Comparison of ENCODE assay signal across 17 cellular contexts in genomic region chr5:175471628-175472027, GRCh38. TPM values are rescaled to one million over a fixed set of nuclear protein-coding genes. Genes with fewer than 3 reads are reported as not detected.
DNase-seq lines count a peak whose midpoint lies in the region; ATAC-seq, FAIRE-seq and TF ChIP-seq lines count a peak whose summit lies in the region.
"Had no signal": no experiment of that assay in that cellular context is flagged by ENCODE, and none has a peak within 500 bp of the region (broad histone marks: within the 10 kb centered on the region; RNA-seq: fewer than 3 reads in every experiment).

No MANE protein-coding gene starts in this region.

- peaks cover 7% of the 10 kb centered on the region for H3K9me3 Mint-ChIP-seq in activated T-helper 1 cell treated with anti-CD3 and anti-CD28 coated beads, Interleukin-12 subunit alpha, Interleukin-12 subunit beta, Interleukin-2, Interleukin-4 antibody, amounts not matched to agents 30 ng/mL and 10 ng/mL and 1 ng/mL, durations not matched to agents 14 hours and 24 hours and 36 hours
- H3K9me3 Mint-ChIP-seq: type B pancreatic cell had no signal

- H3K4me3 Mint-ChIP-seq in activated T-helper 1 cell treated with anti-CD3 and anti-CD28 coated beads, Interleukin-12 subunit alpha, Interleukin-12 subunit beta, Interleukin-2, Interleukin-4 antibody, amounts not matched to agents 30 ng/mL and 10 ng/mL and 1 ng/mL, durations not matched to agents 14 hours and 24 hours and 36 hours, result no peak overlapping the region
- H3K4me3 Mint-ChIP-seq: mesothelial cell of epicardium, type B pancreatic cell had no signal

- TF ChIP-seq POLR2A in GM12891 (IDR thresholded peaks at IDR 0.05; ENCODE audit: low read depth, low read length), result no peak

- DNase-seq in activated CD8-positive, alpha-beta memory T cell treated with anti-CD3 and anti-CD28 coated beads for 48 hours (ENCODE audit: low read depth in 2 of 3, low spot score in 2 of 3), result peak in 2 of 3 experiments; percentile 17 to 28
- no peak for DNase-seq in activated CD8-positive, alpha-beta memory T cell treated with anti-CD3 and anti-CD28 coated beads for 24 hours
- DNase-seq in activated T-helper 1 cell treated with anti-CD3 and anti-CD28 coated beads, Interleukin-12 subunit alpha, Interleukin-12 subunit beta, Interleukin-2, Interleukin-4 antibody, amounts not matched to agents 30 ng/mL and 10 ng/mL and 1 ng/mL, durations not matched to agents 14 hours and 24 hours and 36 hours (ENCODE audit: low spot score), result peak; percentile 11
- peak; percentile 46 to 68 for DNase-seq in stimulated activated CD8-positive, alpha-beta memory T cell treated with anti-CD3 and anti-CD28 coated beads, Interleukin-15, amount 100 ng/mL, for 48 hours (ENCODE audit: low read depth in 2 of 2)
- DNase-seq in GM12891 (ENCODE audit: insufficient read length, low spot score), result no peak
- DNase-seq in UCSD-AML1 (lab: John Stamatoyannopoulos, UW; ENCODE audit: unreplicated experiment), result no peak
- DNase-seq: Caco-2, NCI-H226, OCI-M1 had no signal

- peaks cover 18% of the 10 kb centered on the region for H3K4me1 Mint-ChIP-seq in activated T-helper 1 cell treated with anti-CD3 and anti-CD28 coated beads, Interleukin-12 subunit alpha, Interleukin-12 subunit beta, Interleukin-2, Interleukin-4 antibody, amounts not matched to agents 30 ng/mL and 10 ng/mL and 1 ng/mL, durations not matched to agents 14 hours and 24 hours and 36 hours (ENCODE audit: low read depth)

- ATAC-seq in HG02938 (IDR thresholded peaks at IDR 0.05; ENCODE audit: unreplicated experiment), result peak; percentile 53
- ATAC-seq in GM18519 (IDR thresholded peaks at IDR 0.05; ENCODE audit: low FRiP score, unreplicated experiment), result no peak

- intact Hi-C loops in activated T-helper 1 cell treated with anti-CD3 and anti-CD28 coated beads, Interleukin-12 subunit alpha, Interleukin-12 subunit beta, Interleukin-2, Interleukin-4 antibody, amounts not matched to agents 30 ng/mL and 10 ng/mL and 1 ng/mL, durations not matched to agents 14 hours and 24 hours and 36 hours (cut with micrococcal nuclease), result loop anchor here (10.0 kb wide), 1 partner anchor 893 kb away; the partner anchor contains the start of genes ARL10 and KIAA1191

- H3K27me3 Mint-ChIP-seq in activated T-helper 1 cell treated with anti-CD3 and anti-CD28 coated beads, Interleukin-12 subunit alpha, Interleukin-12 subunit beta, Interleukin-2, Interleukin-4 antibody, amounts not matched to agents 30 ng/mL and 10 ng/mL and 1 ng/mL, durations not matched to agents 14 hours and 24 hours and 36 hours (ENCODE audit: insufficient read depth), result peaks cover 13% of the 10 kb centered on the region

- no peaks in the 10 kb centered on the region for H3K36me3 Mint-ChIP-seq in activated T-helper 1 cell treated with anti-CD3 and anti-CD28 coated beads, Interleukin-12 subunit alpha, Interleukin-12 subunit beta, Interleukin-2, Interleukin-4 antibody, amounts not matched to agents 30 ng/mL and 10 ng/mL and 1 ng/mL, durations not matched to agents 14 hours and 24 hours and 36 hours (ENCODE audit: low read depth)
- H3K36me3 Mint-ChIP-seq: mesothelial cell of epicardium, type B pancreatic cell had no signal

- no peak for FAIRE-seq in GM12891 (lab: Jason Lieb, UNC)
- FAIRE-seq: endothelial cell of umbilical vein, keratinocyte had no signal

- peak overlapping the region; percentile 11 for H3K27ac Mint-ChIP-seq in activated T-helper 1 cell treated with anti-CD3 and anti-CD28 coated beads, Interleukin-12 subunit alpha, Interleukin-12 subunit beta, Interleukin-2, Interleukin-4 antibody, amounts not matched to agents 30 ng/mL and 10 ng/mL and 1 ng/mL, durations not matched to agents 14 hours and 24 hours and 36 hours
- H3K27ac Mint-ChIP-seq: mesothelial cell of epicardium, type B pancreatic cell had no signal

TF ChIP-seq in GM12891, 5 proteins besides CTCF, POLR2A, EP300 and RAD21:
- TF ChIP-seq POU2F2 (IDR thresholded peaks at IDR 0.05; ENCODE audit: low read depth, low read length) (no peak), SPI1 (IDR thresholded peaks at IDR 0.05; ENCODE audit: low read depth, low read length) (no peak), POLR2AphosphoS5 (IDR thresholded peaks at IDR 0.05; ENCODE audit: low read depth, low read length) (no peak), PAX5 (IDR thresholded peaks at IDR 0.05; ENCODE audit: insufficient read depth, low read length, severe bottlenecking) (no peak), TAF1 (IDR thresholded peaks at IDR 0.05; ENCODE audit: low read depth, low read length) (no peak)

RNA-seq across cellular contexts. Expression of gene SFXN1, which starts 6.7 kb away (rescaled TPM):
- 394 and 397 TPM in 2 replicates for total RNA-seq in activated T-helper 1 cell treated with anti-CD3 and anti-CD28 coated beads, Interleukin-12 subunit alpha, Interleukin-12 subunit beta, Interleukin-2, Interleukin-4 antibody, amounts not matched to agents 30 ng/mL and 10 ng/mL and 1 ng/mL, durations not matched to agents 14 hours and 24 hours and 36 hours
- polyA plus RNA-seq in GM12891 (2012; ENCODE audit: low read depth, missing spikeins), result 72.0 TPM

RNA-seq across cellular contexts. Expression of gene DRD1, which starts 27.6 kb away (rescaled TPM):
- not detected in 2 replicates for total RNA-seq in activated T-helper 1 cell treated with anti-CD3 and anti-CD28 coated beads, Interleukin-12 subunit alpha, Interleukin-12 subunit beta, Interleukin-2, Interleukin-4 antibody, amounts not matched to agents 30 ng/mL and 10 ng/mL and 1 ng/mL, durations not matched to agents 14 hours and 24 hours and 36 hours
- polyA plus RNA-seq in GM12891 (2012; ENCODE audit: low read depth, missing spikeins), result not detected
- total RNA-seq: Caco-2, endothelial cell of umbilical vein, glomerular endothelial cell, skeletal muscle tissue had no signal
- polyA plus RNA-seq: endothelial cell of umbilical vein, keratinocyte had no signal

Comparison
In these comparisons a context has a peak if more than half of its experiments do, and no peak if none do; other contexts are left out.
1. DNase-seq: peak in activated CD8-positive, alpha-beta memory T cell treated with anti-CD3 and anti-CD28 coated beads for 48 hours (2 of 3), activated T-helper 1 cell treated with anti-CD3 and anti-CD28 coated beads, Interleukin-12 subunit alpha, Interleukin-12 subunit beta, Interleukin-2, Interleukin-4 antibody, amounts not matched to agents 30 ng/mL and 10 ng/mL and 1 ng/mL, durations not matched to agents 14 hours and 24 hours and 36 hours (single experiment) and stimulated activated CD8-positive, alpha-beta memory T cell treated with anti-CD3 and anti-CD28 coated beads, Interleukin-15, amount 100 ng/mL, for 48 hours (2 of 2); none in activated CD8-positive, alpha-beta memory T cell treated with anti-CD3 and anti-CD28 coated beads for 24 hours (single experiment), GM12891 (single experiment) and UCSD-AML1 (single experiment).